1 cellular context compared by ENCODE assay signal in the genomic region with DNA sequence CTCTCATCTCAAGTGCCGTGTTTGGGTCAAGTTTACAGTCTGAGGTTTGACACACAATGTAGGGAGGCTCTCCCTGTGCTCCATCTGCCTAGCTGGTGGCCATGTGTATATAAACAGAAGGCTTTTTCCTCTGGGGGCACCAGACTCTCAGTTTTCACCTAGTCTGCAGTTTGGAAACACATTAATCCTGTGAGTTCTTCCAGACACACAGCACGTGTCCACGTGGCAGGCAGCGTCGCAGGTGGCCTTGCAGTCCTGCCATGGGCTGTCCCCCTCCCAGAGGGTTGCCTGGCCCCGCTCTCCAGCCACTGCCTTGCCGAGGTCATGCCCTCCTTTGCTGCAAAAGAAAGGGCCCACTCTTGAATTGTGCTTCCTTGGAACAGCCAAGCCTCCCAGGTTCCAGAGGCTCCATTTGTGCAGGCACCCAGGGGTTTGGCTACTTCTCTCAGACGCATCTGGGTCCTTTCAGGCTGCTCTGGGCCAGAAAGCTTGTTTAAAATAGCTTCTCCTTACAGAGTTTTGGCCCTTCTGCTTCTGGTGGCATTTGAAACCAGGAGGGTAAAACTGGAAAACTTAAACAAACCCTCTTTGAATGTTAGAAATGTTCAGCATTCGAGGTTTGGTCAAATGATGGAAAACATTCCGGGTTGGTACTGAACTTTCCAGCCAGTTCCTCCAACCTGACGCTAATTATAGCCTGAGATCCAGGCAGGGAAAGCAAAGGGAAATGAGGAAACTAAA.
TF ChIP-seq lines count a peak whose summit lies in the region.

No MANE protein-coding gene starts in this region.

TF ChIP-seq in K562, 482 proteins besides CTCF, POLR2A, EP300 and RAD21 (continued from another document and continues in another):
- TF ChIP-seq, protein P1, sequence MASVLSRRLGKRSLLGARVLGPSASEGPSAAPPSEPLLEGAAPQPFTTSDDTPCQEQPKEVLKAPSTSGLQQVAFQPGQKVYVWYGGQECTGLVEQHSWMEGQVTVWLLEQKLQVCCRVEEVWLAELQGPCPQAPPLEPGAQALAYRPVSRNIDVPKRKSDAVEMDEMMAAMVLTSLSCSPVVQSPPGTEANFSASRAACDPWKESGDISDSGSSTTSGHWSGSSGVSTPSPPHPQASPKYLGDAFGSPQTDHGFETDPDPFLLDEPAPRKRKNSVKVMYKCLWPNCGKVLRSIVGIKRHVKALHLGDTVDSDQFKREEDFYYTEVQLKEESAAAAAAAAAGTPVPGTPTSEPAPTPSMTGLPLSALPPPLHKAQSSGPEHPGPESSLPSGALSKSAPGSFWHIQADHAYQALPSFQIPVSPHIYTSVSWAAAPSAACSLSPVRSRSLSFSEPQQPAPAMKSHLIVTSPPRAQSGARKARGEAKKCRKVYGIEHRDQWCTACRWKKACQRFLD (CRISPR knock-in tag; IDR thresholded peaks at IDR 0.05): no peak
- no peak for TF ChIP-seq FIP1L1 (IDR thresholded peaks at IDR 0.05; ENCODE audit: low read depth, low read length, poor library complexity, severe bottlenecking)
- TF ChIP-seq NFXL1 (CRISPR knock-in tag; IDR thresholded peaks at IDR 0.05): no peak
- TF ChIP-seq CCAR2 (IDR thresholded peaks at IDR 0.05; ENCODE audit: low read depth, low read length): no peak
- TF ChIP-seq ZSCAN29 (IDR thresholded peaks at IDR 0.05): no peak
- no peak for TF ChIP-seq ZNF561 (CRISPR knock-in tag; conservative IDR thresholded peaks at IDR 0.05)
- no peak for TF ChIP-seq ELF1 (tag; IDR thresholded peaks at IDR 0.05)
- TF ChIP-seq PPARD (CRISPR knock-in tag; IDR thresholded peaks at IDR 0.05): no peak
- TF ChIP-seq E2F3 (CRISPR knock-in tag; IDR thresholded peaks at IDR 0.05): no peak
- TF ChIP-seq SLC30A9 (CRISPR knock-in tag; IDR thresholded peaks at IDR 0.05): no peak
- no peak for TF ChIP-seq XRCC3 (IDR thresholded peaks at IDR 0.05)
- no peak for TF ChIP-seq SP1 (CRISPR knock-in tag; IDR thresholded peaks at IDR 0.05)
- TF ChIP-seq PML (IDR thresholded peaks at IDR 0.05; ENCODE audit: low read length): no peak
- TF ChIP-seq, protein P2, sequence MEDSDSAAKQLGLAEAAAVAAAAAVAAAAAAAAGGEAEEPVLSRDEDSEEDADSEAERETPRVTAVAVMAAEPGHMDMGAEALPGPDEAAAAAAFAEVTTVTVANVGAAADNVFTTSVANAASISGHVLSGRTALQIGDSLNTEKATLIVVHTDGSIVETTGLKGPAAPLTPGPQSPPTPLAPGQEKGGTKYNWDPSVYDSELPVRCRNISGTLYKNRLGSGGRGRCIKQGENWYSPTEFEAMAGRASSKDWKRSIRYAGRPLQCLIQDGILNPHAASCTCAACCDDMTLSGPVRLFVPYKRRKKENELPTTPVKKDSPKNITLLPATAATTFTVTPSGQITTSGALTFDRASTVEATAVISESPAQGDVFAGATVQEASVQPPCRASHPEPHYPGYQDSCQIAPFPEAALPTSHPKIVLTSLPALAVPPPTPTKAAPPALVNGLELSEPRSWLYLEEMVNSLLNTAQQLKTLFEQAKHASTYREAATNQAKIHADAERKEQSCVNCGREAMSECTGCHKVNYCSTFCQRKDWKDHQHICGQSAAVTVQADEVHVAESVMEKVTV (CRISPR knock-in tag; IDR thresholded peaks at IDR 0.05): peak; percentile 35; the same call in 1 of the 2 replicates
- no peak for TF ChIP-seq CBX1 (IDR thresholded peaks at IDR 0.05; ENCODE audit: low read depth)
- no peak for TF ChIP-seq HLTF (IDR thresholded peaks at IDR 0.05)
- TF ChIP-seq, protein P3, sequence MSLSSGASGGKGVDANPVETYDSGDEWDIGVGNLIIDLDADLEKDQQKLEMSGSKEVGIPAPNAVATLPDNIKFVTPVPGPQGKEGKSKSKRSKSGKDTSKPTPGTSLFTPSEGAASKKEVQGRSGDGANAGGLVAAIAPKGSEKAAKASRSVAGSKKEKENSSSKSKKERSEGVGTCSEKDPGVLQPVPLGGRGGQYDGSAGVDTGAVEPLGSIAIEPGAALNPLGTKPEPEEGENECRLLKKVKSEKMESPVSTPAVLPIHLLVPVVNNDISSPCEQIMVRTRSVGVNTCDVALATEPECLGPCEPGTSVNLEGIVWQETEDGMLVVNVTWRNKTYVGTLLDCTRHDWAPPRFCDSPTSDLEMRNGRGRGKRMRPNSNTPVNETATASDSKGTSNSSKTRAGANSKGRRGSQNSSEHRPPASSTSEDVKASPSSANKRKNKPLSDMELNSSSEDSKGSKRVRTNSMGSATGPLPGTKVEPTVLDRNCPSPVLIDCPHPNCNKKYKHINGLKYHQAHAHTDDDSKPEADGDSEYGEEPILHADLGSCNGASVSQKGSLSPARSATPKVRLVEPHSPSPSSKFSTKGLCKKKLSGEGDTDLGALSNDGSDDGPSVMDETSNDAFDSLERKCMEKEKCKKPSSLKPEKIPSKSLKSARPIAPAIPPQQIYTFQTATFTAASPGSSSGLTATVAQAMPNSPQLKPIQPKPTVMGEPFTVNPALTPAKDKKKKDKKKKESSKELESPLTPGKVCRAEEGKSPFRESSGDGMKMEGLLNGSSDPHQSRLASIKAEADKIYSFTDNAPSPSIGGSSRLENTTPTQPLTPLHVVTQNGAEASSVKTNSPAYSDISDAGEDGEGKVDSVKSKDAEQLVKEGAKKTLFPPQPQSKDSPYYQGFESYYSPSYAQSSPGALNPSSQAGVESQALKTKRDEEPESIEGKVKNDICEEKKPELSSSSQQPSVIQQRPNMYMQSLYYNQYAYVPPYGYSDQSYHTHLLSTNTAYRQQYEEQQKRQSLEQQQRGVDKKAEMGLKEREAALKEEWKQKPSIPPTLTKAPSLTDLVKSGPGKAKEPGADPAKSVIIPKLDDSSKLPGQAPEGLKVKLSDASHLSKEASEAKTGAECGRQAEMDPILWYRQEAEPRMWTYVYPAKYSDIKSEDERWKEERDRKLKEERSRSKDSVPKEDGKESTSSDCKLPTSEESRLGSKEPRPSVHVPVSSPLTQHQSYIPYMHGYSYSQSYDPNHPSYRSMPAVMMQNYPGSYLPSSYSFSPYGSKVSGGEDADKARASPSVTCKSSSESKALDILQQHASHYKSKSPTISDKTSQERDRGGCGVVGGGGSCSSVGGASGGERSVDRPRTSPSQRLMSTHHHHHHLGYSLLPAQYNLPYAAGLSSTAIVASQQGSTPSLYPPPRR (CRISPR knock-in tag; IDR thresholded peaks at IDR 0.05; ENCODE audit: borderline replicate concordance): no peak
- TF ChIP-seq, protein P4, sequence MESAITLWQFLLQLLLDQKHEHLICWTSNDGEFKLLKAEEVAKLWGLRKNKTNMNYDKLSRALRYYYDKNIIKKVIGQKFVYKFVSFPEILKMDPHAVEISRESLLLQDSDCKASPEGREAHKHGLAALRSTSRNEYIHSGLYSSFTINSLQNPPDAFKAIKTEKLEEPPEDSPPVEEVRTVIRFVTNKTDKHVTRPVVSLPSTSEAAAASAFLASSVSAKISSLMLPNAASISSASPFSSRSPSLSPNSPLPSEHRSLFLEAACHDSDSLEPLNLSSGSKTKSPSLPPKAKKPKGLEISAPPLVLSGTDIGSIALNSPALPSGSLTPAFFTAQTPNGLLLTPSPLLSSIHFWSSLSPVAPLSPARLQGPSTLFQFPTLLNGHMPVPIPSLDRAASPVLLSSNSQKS (CRISPR knock-in tag; IDR thresholded peaks at IDR 0.05): no peak
- TF ChIP-seq PTTG1 (tag; IDR thresholded peaks at IDR 0.05; ENCODE audit: low read depth): no peak
- TF ChIP-seq, protein P5, sequence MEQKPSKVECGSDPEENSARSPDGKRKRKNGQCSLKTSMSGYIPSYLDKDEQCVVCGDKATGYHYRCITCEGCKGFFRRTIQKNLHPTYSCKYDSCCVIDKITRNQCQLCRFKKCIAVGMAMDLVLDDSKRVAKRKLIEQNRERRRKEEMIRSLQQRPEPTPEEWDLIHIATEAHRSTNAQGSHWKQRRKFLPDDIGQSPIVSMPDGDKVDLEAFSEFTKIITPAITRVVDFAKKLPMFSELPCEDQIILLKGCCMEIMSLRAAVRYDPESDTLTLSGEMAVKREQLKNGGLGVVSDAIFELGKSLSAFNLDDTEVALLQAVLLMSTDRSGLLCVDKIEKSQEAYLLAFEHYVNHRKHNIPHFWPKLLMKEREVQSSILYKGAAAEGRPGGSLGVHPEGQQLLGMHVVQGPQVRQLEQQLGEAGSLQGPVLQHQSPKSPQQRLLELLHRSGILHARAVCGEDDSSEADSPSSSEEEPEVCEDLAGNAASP (IDR thresholded peaks at IDR 0.05): no peak
- TF ChIP-seq HNRNPUL1 (IDR thresholded peaks at IDR 0.05; ENCODE audit: low read length): no peak
- no peak for TF ChIP-seq CEBPB (tag; IDR thresholded peaks at IDR 0.05)
- TF ChIP-seq, protein P6, sequence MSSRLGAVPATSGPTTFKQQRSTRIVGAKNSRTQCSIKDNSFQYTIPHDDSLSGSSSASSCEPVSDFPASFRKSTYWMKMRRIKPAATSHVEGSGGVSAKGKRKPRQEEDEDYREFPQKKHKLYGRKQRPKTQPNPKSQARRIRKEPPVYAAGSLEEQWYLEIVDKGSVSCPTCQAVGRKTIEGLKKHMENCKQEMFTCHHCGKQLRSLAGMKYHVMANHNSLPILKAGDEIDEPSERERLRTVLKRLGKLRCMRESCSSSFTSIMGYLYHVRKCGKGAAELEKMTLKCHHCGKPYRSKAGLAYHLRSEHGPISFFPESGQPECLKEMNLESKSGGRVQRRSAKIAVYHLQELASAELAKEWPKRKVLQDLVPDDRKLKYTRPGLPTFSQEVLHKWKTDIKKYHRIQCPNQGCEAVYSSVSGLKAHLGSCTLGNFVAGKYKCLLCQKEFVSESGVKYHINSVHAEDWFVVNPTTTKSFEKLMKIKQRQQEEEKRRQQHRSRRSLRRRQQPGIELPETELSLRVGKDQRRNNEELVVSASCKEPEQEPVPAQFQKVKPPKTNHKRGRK (tag; IDR thresholded peaks at IDR 0.05): no peak
- TF ChIP-seq, protein P7, sequence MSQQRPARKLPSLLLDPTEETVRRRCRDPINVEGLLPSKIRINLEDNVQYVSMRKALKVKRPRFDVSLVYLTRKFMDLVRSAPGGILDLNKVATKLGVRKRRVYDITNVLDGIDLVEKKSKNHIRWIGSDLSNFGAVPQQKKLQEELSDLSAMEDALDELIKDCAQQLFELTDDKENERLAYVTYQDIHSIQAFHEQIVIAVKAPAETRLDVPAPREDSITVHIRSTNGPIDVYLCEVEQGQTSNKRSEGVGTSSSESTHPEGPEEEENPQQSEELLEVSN (IDR thresholded peaks at IDR 0.05; ENCODE audit: borderline replicate concordance in 1 of 2, extremely low read depth in 1 of 2, insufficient read depth in 1 of 2, insufficient read length in 1 of 2, low read depth in 1 of 2, low read length in 1 of 2, poor library complexity in 1 of 2, severe bottlenecking in 1 of 2): peak; percentile 25 to 54
- no peak for TF ChIP-seq NCOR1 (IDR thresholded peaks at IDR 0.05)
- 0 out of 2 replicates have a peak, but pooled peaks have one; percentile 6 for TF ChIP-seq ZFX (CRISPR knock-in tag; IDR thresholded peaks at IDR 0.05)
- no peak for TF ChIP-seq C11orf30 (IDR thresholded peaks at IDR 0.05; ENCODE audit: low read depth)
- TF ChIP-seq KDM2B (CRISPR knock-in tag; IDR thresholded peaks at IDR 0.05): no peak
- TF ChIP-seq SMARCA5 (IDR thresholded peaks at IDR 0.05): no peak
- TF ChIP-seq, protein P8, sequence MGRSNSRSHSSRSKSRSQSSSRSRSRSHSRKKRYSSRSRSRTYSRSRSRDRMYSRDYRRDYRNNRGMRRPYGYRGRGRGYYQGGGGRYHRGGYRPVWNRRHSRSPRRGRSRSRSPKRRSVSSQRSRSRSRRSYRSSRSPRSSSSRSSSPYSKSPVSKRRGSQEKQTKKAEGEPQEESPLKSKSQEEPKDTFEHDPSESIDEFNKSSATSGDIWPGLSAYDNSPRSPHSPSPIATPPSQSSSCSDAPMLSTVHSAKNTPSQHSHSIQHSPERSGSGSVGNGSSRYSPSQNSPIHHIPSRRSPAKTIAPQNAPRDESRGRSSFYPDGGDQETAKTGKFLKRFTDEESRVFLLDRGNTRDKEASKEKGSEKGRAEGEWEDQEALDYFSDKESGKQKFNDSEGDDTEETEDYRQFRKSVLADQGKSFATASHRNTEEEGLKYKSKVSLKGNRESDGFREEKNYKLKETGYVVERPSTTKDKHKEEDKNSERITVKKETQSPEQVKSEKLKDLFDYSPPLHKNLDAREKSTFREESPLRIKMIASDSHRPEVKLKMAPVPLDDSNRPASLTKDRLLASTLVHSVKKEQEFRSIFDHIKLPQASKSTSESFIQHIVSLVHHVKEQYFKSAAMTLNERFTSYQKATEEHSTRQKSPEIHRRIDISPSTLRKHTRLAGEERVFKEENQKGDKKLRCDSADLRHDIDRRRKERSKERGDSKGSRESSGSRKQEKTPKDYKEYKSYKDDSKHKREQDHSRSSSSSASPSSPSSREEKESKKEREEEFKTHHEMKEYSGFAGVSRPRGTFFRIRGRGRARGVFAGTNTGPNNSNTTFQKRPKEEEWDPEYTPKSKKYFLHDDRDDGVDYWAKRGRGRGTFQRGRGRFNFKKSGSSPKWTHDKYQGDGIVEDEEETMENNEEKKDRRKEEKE (IDR thresholded peaks at IDR 0.05; ENCODE audit: borderline replicate concordance in 1 of 2, control insufficient read depth in 1 of 2, low read depth in 2 of 2, low read length in 1 of 2): no peak
- no peak for TF ChIP-seq SRSF3 (IDR thresholded peaks at IDR 0.05; ENCODE audit: insufficient read depth, low read length)
- no peak for TF ChIP-seq SETDB1 (IDR thresholded peaks at IDR 0.05; ENCODE audit: low read length)
- no peak for TF ChIP-seq PHTF2 (CRISPR knock-in tag; IDR thresholded peaks at IDR 0.05)
- no peak for TF ChIP-seq PHF20 (IDR thresholded peaks at IDR 0.05; ENCODE audit: partially characterized antibody)
- no peak for TF ChIP-seq LARP7 (IDR thresholded peaks at IDR 0.05)
- TF ChIP-seq ZNF124 (CRISPR knock-in tag; IDR thresholded peaks at IDR 0.05): no peak
- no peak for TF ChIP-seq BCOR (IDR thresholded peaks at IDR 0.05)
- TF ChIP-seq POLR3A (IDR thresholded peaks at IDR 0.05; ENCODE audit: borderline replicate concordance, extremely low read depth, insufficient read depth, insufficient read length): no peak
- TF ChIP-seq ARNT (IDR thresholded peaks at IDR 0.05): no peak
- TF ChIP-seq, protein P9, sequence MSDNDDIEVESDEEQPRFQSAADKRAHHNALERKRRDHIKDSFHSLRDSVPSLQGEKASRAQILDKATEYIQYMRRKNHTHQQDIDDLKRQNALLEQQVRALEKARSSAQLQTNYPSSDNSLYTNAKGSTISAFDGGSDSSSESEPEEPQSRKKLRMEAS (CRISPR knock-in tag; IDR thresholded peaks at IDR 0.05): peak; percentile 40; the same call in 1 of the 2 replicates
- peak; percentile 15 for TF ChIP-seq TBP (optimal IDR thresholded peaks at IDR 0.05; ENCODE audit: low read depth, low read length)
- TF ChIP-seq FOXJ3 (CRISPR knock-in tag; IDR thresholded peaks at IDR 0.05): no peak
- TF ChIP-seq FOXK1 (CRISPR knock-in tag; IDR thresholded peaks at IDR 0.05; ENCODE audit: borderline replicate concordance): no peak
- no peak for TF ChIP-seq ZNF717 (CRISPR knock-in tag; IDR thresholded peaks at IDR 0.05)
- TF ChIP-seq IRF2 (CRISPR knock-in tag; IDR thresholded peaks at IDR 0.05): no peak
- no peak for TF ChIP-seq ARHGAP35 (IDR thresholded peaks at IDR 0.05; ENCODE audit: partially characterized antibody)
- no peak for TF ChIP-seq TAL1 (IDR thresholded peaks at IDR 0.05)
- TF ChIP-seq, protein P10, sequence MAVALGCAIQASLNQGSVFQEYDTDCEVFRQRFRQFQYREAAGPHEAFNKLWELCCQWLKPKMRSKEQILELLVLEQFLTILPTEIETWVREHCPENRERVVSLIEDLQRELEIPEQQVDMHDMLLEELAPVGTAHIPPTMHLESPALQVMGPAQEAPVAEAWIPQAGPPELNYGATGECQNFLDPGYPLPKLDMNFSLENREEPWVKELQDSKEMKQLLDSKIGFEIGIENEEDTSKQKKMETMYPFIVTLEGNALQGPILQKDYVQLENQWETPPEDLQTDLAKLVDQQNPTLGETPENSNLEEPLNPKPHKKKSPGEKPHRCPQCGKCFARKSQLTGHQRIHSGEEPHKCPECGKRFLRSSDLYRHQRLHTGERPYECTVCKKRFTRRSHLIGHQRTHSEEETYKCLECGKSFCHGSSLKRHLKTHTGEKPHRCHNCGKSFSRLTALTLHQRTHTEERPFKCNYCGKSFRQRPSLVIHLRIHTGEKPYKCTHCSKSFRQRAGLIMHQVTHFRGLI (CRISPR knock-in tag; IDR thresholded peaks at IDR 0.05): no peak
- TF ChIP-seq CBX8 (IDR thresholded peaks at IDR 0.05; ENCODE audit: borderline replicate concordance, extremely low read depth, low read depth, low read length, poor library complexity, severe bottlenecking): no peak
